ENCODE assay signal across 29 cellular contexts in the genomic region with DNA sequence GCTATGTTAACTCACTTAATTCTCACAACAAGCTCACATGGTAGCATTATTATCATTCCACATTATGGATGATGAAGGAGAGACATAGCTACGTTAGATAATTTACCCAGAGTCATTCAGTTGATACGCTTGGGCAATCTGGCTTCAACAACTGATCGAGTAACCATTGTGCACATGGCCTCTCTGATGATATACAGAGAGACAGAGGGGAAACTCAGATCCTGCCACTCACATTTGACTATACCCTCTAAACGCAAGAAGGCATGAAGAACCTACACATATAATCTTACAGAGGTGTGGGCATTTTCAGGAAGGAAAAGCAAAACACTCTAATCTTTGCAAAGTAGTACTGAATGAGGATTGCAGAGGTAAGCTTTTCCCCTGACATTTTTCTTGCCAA.
"Had no signal": no experiment of that assay in that cellular context is flagged by ENCODE, and none has a peak within 500 bp of the region (broad histone marks: within the 10 kb centered on the region; RNA-seq: fewer than 3 reads in every experiment).

No MANE protein-coding gene starts in this region.

- ATAC-seq: effector memory CD8-positive, alpha-beta T cell; gastrocnemius medialis; left cardiac atrium; left ventricle myocardium superior; sciatic nerve; stimulated activated effector memory CD8-positive, alpha-beta T cell treated with anti-CD3 and anti-CD28 coated beads, Interleukin-12 subunit alpha, Interleukin-12 subunit beta, amount 100 ng/mL, for 72 hours had no signal

- H3K36me3 ChIP-seq: brain microvascular endothelial cell, gastrocnemius medialis, ovary, thoracic aorta had no signal

- H3K27ac ChIP-seq: brain microvascular endothelial cell, coronary artery, dorsolateral prefrontal cortex, gastrocnemius medialis, ovary, skin epidermis, thoracic aorta, VCaP had no signal

- H3K27me3 ChIP-seq: brain microvascular endothelial cell, gastrocnemius medialis, ovary had no signal

- H3K9me3 ChIP-seq: gastrocnemius medialis, ovary, thoracic aorta had no signal

- H3K4me3 ChIP-seq: coronary artery, dorsolateral prefrontal cortex, gastrocnemius medialis, ovary, skin epidermis, thoracic aorta had no signal

- DNase-seq: activated CD4-positive, alpha-beta memory T cell treated with anti-CD3 and anti-CD28 coated beads for 36 hours; activated CD4-positive, alpha-beta T cell treated with anti-CD3 and anti-CD28 coated beads for 4 hours; activated CD8-positive, alpha-beta memory T cell treated with anti-CD3 and anti-CD28 coated beads, Interleukin-2, amount 50 U/mL, for 4 hours; activated gamma-delta T cell; activated naive CD4-positive, alpha-beta T cell treated with anti-CD3 and anti-CD28 coated beads, Interleukin-2, amount 10 ng/mL, durations not matched to agents 7 days and 5 days; activated naive CD8-positive, alpha-beta T cell treated with anti-CD3 and anti-CD28 coated beads, Interleukin-2, amount 10 ng/mL, durations not matched to agents 7 days and 5 days; activated T-cell treated with anti-CD3 and anti-CD28 coated beads, Interleukin-2, amount 50 U/mL, for 24 hours; amniotic stem cell; brain microvascular endothelial cell; dorsolateral prefrontal cortex; effector memory CD8-positive, alpha-beta T cell; erythroblast; gastrocnemius medialis; glutamatergic neuron; islet precursor cell; left cardiac atrium; left ventricle myocardium superior; nephron progenitor cell; ovary; retina; stimulated activated CD4-positive, alpha-beta T cell treated with anti-CD3 and anti-CD28 coated beads, Interleukin-12 subunit alpha, Interleukin-12 subunit beta, amount 100 ng/mL, for 4 hours; stimulated activated CD4-positive, alpha-beta T cell treated with anti-CD3 and anti-CD28 coated beads, Interleukin-4, amount 100 ng/mL, for 24 hours; trophoblast cell had no signal

- H3K4me1 ChIP-seq: gastrocnemius medialis had no signal
